Comparison of ENCODE assay signal across 12 cellular contexts in genomic region chr21:8989883-8990325, GRCh38.
A peak's percentile ranks its signal among the peaks of the same experiment; 100 is the strongest.
DNase-seq lines count a peak whose midpoint lies in the region; ATAC-seq and TF ChIP-seq lines count a peak whose summit lies in the region.
"Had no signal": no experiment of that assay in that cellular context is flagged by ENCODE, and none has a peak within 500 bp of the region (broad histone marks: within the 10 kb centered on the region; RNA-seq: fewer than 3 reads in every experiment).

No MANE protein-coding gene starts in this region.

- TF ChIP-seq CTCF in foreskin keratinocyte (conservative IDR thresholded peaks at IDR 0.05) (no peak), osteoblast (IDR thresholded peaks at IDR 0.05; ENCODE audit: extremely low read depth, low read depth, low read length) (no peak), brain microvascular endothelial cell (IDR thresholded peaks at IDR 0.05; ENCODE audit: low read depth, low read length, missing control alignments) (no peak)

- peaks cover 24% of the 10 kb centered on the region for H3K9me3 ChIP-seq in osteoblast (ENCODE audit: low read depth, low read length)

- H3K27ac ChIP-seq in foreskin keratinocyte (no peak overlapping the region), osteoblast (ENCODE audit: low read depth, low read length) (no peak overlapping the region), brain microvascular endothelial cell (no peak overlapping the region)
- H3K27ac ChIP-seq: esophagus squamous epithelium, SK-N-MC had no signal

- H2AFZ ChIP-seq in osteoblast (ENCODE audit: low read length), result no peak overlapping the region

- peak; percentile 24 for ATAC-seq in foreskin keratinocyte

- H3K4me3 ChIP-seq in osteoblast (ENCODE audit: insufficient read depth, low read length) (no peak overlapping the region), brain microvascular endothelial cell (ENCODE audit: low read depth, low read length) (no peak overlapping the region)
- H3K4me3 ChIP-seq: esophagus squamous epithelium, SK-N-MC had no signal

- H3K36me3 ChIP-seq in osteoblast (ENCODE audit: insufficient read depth, low read length) (no peaks in the 10 kb centered on the region), brain microvascular endothelial cell (replicated peaks) (no peaks in the 10 kb centered on the region)
- H3K36me3 ChIP-seq: esophagus squamous epithelium had no signal

- no peaks in the 10 kb centered on the region for H4K20me1 ChIP-seq in osteoblast (ENCODE audit: insufficient read depth, low read length)

- H3K4me2 ChIP-seq in osteoblast (ENCODE audit: insufficient read depth, low read length), result no peak overlapping the region

- no peaks in the 10 kb centered on the region for H3K79me2 ChIP-seq in osteoblast (ENCODE audit: insufficient read depth, low read length)

- H3K4me1 ChIP-seq in foreskin keratinocyte, result no peaks in the 10 kb centered on the region
- H3K4me1 ChIP-seq in osteoblast (ENCODE audit: insufficient read depth, low read length), result no peaks in the 10 kb centered on the region
- H3K4me1 ChIP-seq: esophagus squamous epithelium had no signal

- H3K27me3 ChIP-seq in foreskin keratinocyte, result no peaks in the 10 kb centered on the region
- H3K27me3 ChIP-seq in osteoblast (ENCODE audit: insufficient read depth, low read length), result no peaks in the 10 kb centered on the region
- no peaks in the 10 kb centered on the region for H3K27me3 ChIP-seq in brain microvascular endothelial cell (replicated peaks)

- in situ Hi-C loops in brain microvascular endothelial cell (cut with HindIII; ENCODE audit: low pct_ligation_motif_present, low sequenced_read_pairs), result no loop called here

- DNase-seq in NCI-H510A treated with DMSO at 0.1 percent for 48 hours (lab: John Stamatoyannopoulos, UW) (peak; percentile 47), NCI-H510A (lab: John Stamatoyannopoulos, UW) (no peak), NCI-H1694 treated with DMSO at 0.1 percent for 48 hours (lab: John Stamatoyannopoulos, UW) (peak; percentile 89), foreskin keratinocyte (no peak), osteoblast (ENCODE audit: insufficient read length, low spot score, missing footprints) (peak; percentile 62), inferior parietal cortex (ENCODE audit: extremely low spot score) (no peak), brain microvascular endothelial cell (no peak), NCI-H774 (lab: John Stamatoyannopoulos, UW) (no peak)
- DNase-seq: esophagus squamous epithelium, NCI-H1092 treated with DMSO at 0.1 percent for 48 hours, NCI-H69 had no signal

Comparison
In these comparisons a context has a peak if more than half of its experiments do, and no peak if none do; other contexts are left out.
1. DNase-seq: peak in NCI-H510A treated with DMSO at 0.1 percent for 48 hours (single experiment), NCI-H1694 treated with DMSO at 0.1 percent for 48 hours (single experiment) and osteoblast (single experiment); none in NCI-H510A (single experiment), foreskin keratinocyte (0 of 2), inferior parietal cortex (single experiment), brain microvascular endothelial cell (single experiment) and NCI-H774 (single experiment).